In the genomic region with DNA sequence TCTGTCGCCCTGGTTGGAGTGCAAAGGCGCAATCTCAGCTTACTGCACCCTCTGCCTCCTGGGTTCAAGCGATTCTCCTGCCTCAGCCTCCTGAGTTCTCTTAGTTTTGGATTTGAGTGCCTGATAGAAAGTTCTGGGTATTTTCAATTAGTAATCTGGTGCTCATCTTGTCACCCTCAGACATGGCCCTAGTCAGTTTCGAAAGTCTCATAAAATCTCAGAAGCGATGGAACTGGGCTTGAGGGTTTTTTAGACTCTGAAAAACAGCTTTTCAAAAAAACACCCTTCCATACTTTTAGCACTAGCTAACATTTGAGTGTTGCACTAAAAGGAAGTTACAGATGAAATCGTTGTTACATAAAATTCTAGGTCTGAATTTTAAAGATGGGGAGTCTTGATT, we compare ENCODE assay signal across 10 cellular contexts. TPM values are rescaled to one million over a fixed set of nuclear protein-coding genes. Genes with fewer than 3 reads are reported as not detected.
DNase-seq lines count a peak whose midpoint lies in the region; ATAC-seq and TF ChIP-seq lines count a peak whose summit lies in the region.
"Had no signal": no experiment of that assay in that cellular context is flagged by ENCODE, and none has a peak within 500 bp of the region (broad histone marks: within the 10 kb centered on the region; RNA-seq: fewer than 3 reads in every experiment).

No MANE protein-coding gene starts in this region.

- peak overlapping the region; percentile 48 for H3K4me2 ChIP-seq in OCI-LY7 (ENCODE audit: low read length)

- H3K9me3 ChIP-seq in OCI-LY7 (ENCODE audit: low read length) = no peaks in the 10 kb centered on the region

- H2AFZ ChIP-seq in OCI-LY7 (ENCODE audit: low read length) = no peak overlapping the region

- POLR2A ChIA-PET in OCI-LY7 (lab: Charles Lee) = interaction anchor here (0.6 kb wide), 1 partner anchor 1716 kb away, joined by 3 read pairs; no protein-coding TSS in a partner anchor

- no peak overlapping the region for H3K27ac ChIP-seq in OCI-LY7 (ENCODE audit: low read depth, low read length, poor library complexity, severe bottlenecking)
- H3K27ac ChIP-seq: epithelial cell of prostate had no signal

- CTCF ChIA-PET in OCI-LY7 (lab: Charles Lee; ENCODE audit: unreplicated experiment) = no interaction called here

- H3K36me3 ChIP-seq in OCI-LY7 (ENCODE audit: insufficient read depth, low read length) = no peaks in the 10 kb centered on the region

- no TSS peak for BruUV-seq in OCI-LY7 (replicated peaks; lab: Mats Ljungman, UMichigan)

- no peak for TF ChIP-seq CTCF in OCI-LY7 (conservative IDR thresholded peaks at IDR 0.05; ENCODE audit: low read length)

- H3K4me1 ChIP-seq in OCI-LY7 (ENCODE audit: insufficient read depth, low read length, poor library complexity, severe bottlenecking) = peaks cover 12% of the 10 kb centered on the region

- intact Hi-C loops in OCI-LY7 (cut with micrococcal nuclease; ENCODE audit: unreplicated experiment) = no loop called here

- DNase-seq in OCI-LY7 (ENCODE audit: low spot score) (no peak), A172 (ENCODE audit: low spot score) (no peak), NCI-H446 (lab: John Stamatoyannopoulos, UW) (no peak), NCI-H1092 treated with DMSO at 0.1 percent for 48 hours (lab: John Stamatoyannopoulos, UW) (no peak)
- DNase-seq in stimulated activated CD4-positive, alpha-beta T cell treated with anti-CD3 and anti-CD28 coated beads, Interleukin-4, amount 100 ng/mL, for 24 hours = no peak
- DNase-seq: stimulated activated naive CD4-positive, alpha-beta T cell had no signal

- ATAC-seq in GM18519 (IDR thresholded peaks at IDR 0.05; ENCODE audit: low FRiP score, unreplicated experiment) (peak; percentile 32), GM21381 (IDR thresholded peaks at IDR 0.05; ENCODE audit: unreplicated experiment) (peak; percentile 44), HG03039 (IDR thresholded peaks at IDR 0.05; ENCODE audit: unreplicated experiment) (peak; percentile 43)

- no peaks in the 10 kb centered on the region; the same call in 1 of the 2 replicates for H4K20me1 ChIP-seq in OCI-LY7 (ENCODE audit: insufficient read depth, low read length)

- no peak overlapping the region for H3K4me3 ChIP-seq in OCI-LY7 (ENCODE audit: low read depth, low read length, poor library complexity, severe bottlenecking)

- H3K79me2 ChIP-seq in OCI-LY7 (ENCODE audit: insufficient read depth, low read depth, low read length) = no peaks in the 10 kb centered on the region

- no peaks in the 10 kb centered on the region for H3K9me2 ChIP-seq in OCI-LY7 (ENCODE audit: insufficient read depth, low read length)

RNA-seq across cellular contexts. Expression of a gene that starts 9.4 kb away (rescaled TPM):
- total RNA-seq in OCI-LY7 (2014; rRNA removed; shearing (Covaris generic)) = 32.5 and 37.9 TPM in 2 replicates
- total RNA-seq in OCI-LY7 (2022) = 42.6 and 43.3 TPM in 2 replicates
- 74.9 and 92.5 TPM in 2 replicates for total RNA-seq in A172 (2014; rRNA removed; shearing (Covaris generic))
